In genomic region chr1:216221260-216221700, GRCh38 we compare ENCODE assay signal across 8 cellular contexts.
DNase-seq lines count a peak whose midpoint lies in the region; ATAC-seq, FAIRE-seq and TF ChIP-seq lines count a peak whose summit lies in the region.

No MANE protein-coding gene starts in this region.

- CTCF ChIA-PET in HCT116 (lab: Charles Lee), result interaction anchor here (0.8 to 2.3 kb wide), 17 partner anchors 9 to 539 kb away, joined by 3 to 10 read pairs (median 4); no protein-coding TSS in a partner anchor

- H3K4me3 Mint-ChIP-seq in activated T-cell treated with anti-CD3 and anti-CD28 coated beads, Interleukin-2, amount 50 U/mL, for 72 hours, result peak overlapping the region; percentile 49 to 82

- no peak overlapping the region for H2AFZ ChIP-seq in HCT116 (ENCODE audit: low read depth, low read length, poor library complexity, severe bottlenecking)

- peak overlapping the region; percentile 52 for H3K27ac Mint-ChIP-seq in activated T-cell treated with anti-CD3 and anti-CD28 coated beads, Interleukin-2, amount 50 U/mL, for 72 hours

- H3K27me3 ChIP-seq in HCT116 (ENCODE audit: insufficient read depth, low read length) (no peaks in the 10 kb centered on the region), Peyer's patch (no peaks in the 10 kb centered on the region)

- no TSS peak for BruUV-seq in HCT116 (replicated peaks; lab: Mats Ljungman, UMichigan)

- peak; percentile 39 to 41 for ATAC-seq in activated T-cell treated with anti-CD3 and anti-CD28 coated beads, Interleukin-2, amount 50 U/mL, for 72 hours (replicated peaks in 1 of 2)
- ATAC-seq in HCT116, result peak; percentile 70
- peak; percentile 52 for ATAC-seq in stimulated activated naive CD8-positive, alpha-beta T cell treated with anti-CD3 and anti-CD28 coated beads, Interleukin-15, Interleukin-2, amounts not matched to agents 100 U/mL and 50 U/mL, for 24 hours

- no peaks in the 10 kb centered on the region for H3K36me3 ChIP-seq in HCT116 (ENCODE audit: control insufficient read depth in 1 of 2, insufficient read depth in 2 of 2, low read length in 2 of 2)
- no peaks in the 10 kb centered on the region for H3K36me3 ChIP-seq in Peyer's patch
- no peaks in the 10 kb centered on the region for H3K36me3 ChIP-seq in kidney (ENCODE audit: control insufficient read depth in 1 of 2, insufficient read depth in 2 of 2, low read length in 2 of 2)

- H3K9ac ChIP-seq in HCT116 (ENCODE audit: low read length) (no peak overlapping the region), kidney (ENCODE audit: low read length in 2 of 2) (no peak overlapping the region)

- peak; percentile 64 for FAIRE-seq in kidney (lab: Jason Lieb, UNC)

- H3K4me1 ChIP-seq in HCT116 (ENCODE audit: control insufficient read depth in 1 of 2, insufficient read depth in 2 of 2, low read length in 2 of 2), result no peaks in the 10 kb centered on the region
- H3K4me1 ChIP-seq in Peyer's patch, result peaks cover 0 to 6% (median 0%) of the 10 kb centered on the region in 4 donors
- no peaks in the 10 kb centered on the region for H3K4me1 ChIP-seq in kidney (ENCODE audit: control insufficient read depth in 1 of 2, insufficient read depth in 1 of 2, low read depth in 1 of 2, low read length in 2 of 2)

- RAD21 ChIA-PET in HCT116 (lab: Charles Lee; ENCODE audit: low non-redundant PET in 1 of 2, low total read pairs in 2 of 2, uncharacterized antibody in 2 of 2, unreplicated experiment in 2 of 2), result no interaction called here

- no peaks in the 10 kb centered on the region for H3K9me2 ChIP-seq in HCT116 (ENCODE audit: insufficient read depth)

- intact Hi-C loops in HCT116 (cut with micrococcal nuclease), result no loop called here
- intact Hi-C loops in kidney (cut with DNase I), result no loop called here

- peak; percentile 11 to 56 (median 50); a peak in 4 of 6 replicates for TF ChIP-seq CTCF in HCT116 (IDR thresholded peaks at IDR 0.05 in 2 of 3, conservative IDR thresholded peaks at IDR 0.05 in 1 of 3; ENCODE audit: borderline replicate concordance in 1 of 3, insufficient read depth in 1 of 3, low read depth in 2 of 3, low read length in 2 of 3)
- TF ChIP-seq CTCF in LNCaP clone FGC (IDR thresholded peaks at IDR 0.05; ENCODE audit: control insufficient read depth, extremely low read depth, insufficient read depth), result peak; percentile 72
- peak in 4 of 6 experiments; percentile 44 to 55 (median 50) for TF ChIP-seq CTCF in Peyer's patch (IDR thresholded peaks at IDR 0.05)
- TF ChIP-seq CTCF in kidney (IDR thresholded peaks at IDR 0.05; ENCODE audit: borderline replicate concordance, extremely low read depth, insufficient read depth), result peak; percentile 48

- H3K27me3 Mint-ChIP-seq in activated T-cell treated with anti-CD3 and anti-CD28 coated beads, Interleukin-2, amount 50 U/mL, for 72 hours (ENCODE audit: low read depth), result no peaks in the 10 kb centered on the region

- peaks cover 0 to 3% of the 10 kb centered on the region in 2 experiments; a peak in 1 of 4 replicates for H3K9me3 ChIP-seq in HCT116 (ENCODE audit: control insufficient read depth in 1 of 2, insufficient read depth in 1 of 2, low read depth in 1 of 2, low read length in 2 of 2)
- H3K9me3 ChIP-seq in Peyer's patch, result no peaks in the 10 kb centered on the region
- no peaks in the 10 kb centered on the region for H3K9me3 ChIP-seq in kidney (ENCODE audit: control insufficient read depth in 1 of 2, low read length in 2 of 2)

- no peaks in the 10 kb centered on the region for H3K4me1 Mint-ChIP-seq in activated T-cell treated with anti-CD3 and anti-CD28 coated beads, Interleukin-2, amount 50 U/mL, for 72 hours (ENCODE audit: low read depth)

- peaks cover 0 to 3% of the 10 kb centered on the region in 2 donors for H3K36me3 Mint-ChIP-seq in activated T-cell treated with anti-CD3 and anti-CD28 coated beads, Interleukin-2, amount 50 U/mL, for 72 hours (ENCODE audit: insufficient read depth in 2 of 2)

- H3K9me3 Mint-ChIP-seq in activated T-cell treated with anti-CD3 and anti-CD28 coated beads, Interleukin-2, amount 50 U/mL, for 72 hours, result peaks cover 3 to 4% of the 10 kb centered on the region in 2 donors

- POLR2A ChIA-PET in HCT116 (lab: Charles Lee), result no interaction called here

- peak overlapping the region; percentile 50 for H3K4me2 ChIP-seq in HCT116 (ENCODE audit: low read length)

- TF ChIP-seq POLR2A in HCT116 (IDR thresholded peaks at IDR 0.05; ENCODE audit: borderline replicate concordance, extremely low read depth, insufficient read depth, insufficient read length) (no peak), Peyer's patch (IDR thresholded peaks at IDR 0.05) (no peak)

- TF ChIP-seq RAD21 in HCT116 (IDR thresholded peaks at IDR 0.05; ENCODE audit: low read depth), result peak; percentile 39; the same call in 1 of the 2 replicates

- peak overlapping the region; percentile 23 to 27; a peak in 3 of 4 replicates for H3K4me3 ChIP-seq in HCT116 (replicated peaks in 1 of 2; ENCODE audit: low read depth in 1 of 2, low read length in 2 of 2)
- H3K4me3 ChIP-seq in LNCaP clone FGC (ENCODE audit: low read depth, low read length), result peak overlapping the region; percentile 47
- H3K4me3 ChIP-seq in Peyer's patch, result peak overlapping the region in 2 of 4 donors; percentile 37 to 39
- peak overlapping the region; percentile 62 to 88 for H3K4me3 ChIP-seq in kidney (ENCODE audit: low read length in 2 of 2)

- H4K20me1 ChIP-seq in HCT116 (ENCODE audit: insufficient read depth), result no peaks in the 10 kb centered on the region

- peak; percentile 1 to 6 for DNase-seq in activated T-cell treated with anti-CD3 and anti-CD28 coated beads, Interleukin-2, amount 50 U/mL, for 72 hours
- no peak for DNase-seq in activated T-cell treated with anti-CD3 and anti-CD28 coated beads, Interleukin-2, amount 50 U/mL, for 48 hours
- peak; percentile 7 for DNase-seq in HCT116 (ENCODE audit: low read depth, low spot score)
- DNase-seq in LNCaP clone FGC (ENCODE audit: low read depth), result peak; percentile 46
- DNase-seq in Peyer's patch, result peak in 1 of 3 donors; percentile 49
- DNase-seq in cerebellar cortex (ENCODE audit: low spot score), result peak; percentile 80
- no peak for DNase-seq in kidney
- DNase-seq in stimulated activated naive CD8-positive, alpha-beta T cell treated with anti-CD3 and anti-CD28 coated beads, Interleukin-15, Interleukin-2, amounts not matched to agents 100 U/mL and 50 U/mL, for 24 hours, result peak; percentile 4

- H3K27ac ChIP-seq in HCT116 (ENCODE audit: low read depth, low read length) (no peak overlapping the region), Peyer's patch (no peak overlapping the region), kidney (ENCODE audit: low read depth in 2 of 2, low read length in 2 of 2) (no peak overlapping the region)

- H3K79me2 ChIP-seq in HCT116 (ENCODE audit: insufficient read depth, low read length), result no peaks in the 10 kb centered on the region

TF ChIP-seq in HCT116, 20 proteins besides CTCF, POLR2A, EP300 and RAD21:
- TF ChIP-seq POLR2AphosphoS5 (IDR thresholded peaks at IDR 0.05; ENCODE audit: low read depth, low read length) (no peak), CBX3 (IDR thresholded peaks at IDR 0.05; ENCODE audit: low read depth) (no peak)

Comparison
In these comparisons a context has a peak if more than half of its experiments do, and no peak if none do; other contexts are left out.
1. DNase-seq: peak in activated T-cell treated with anti-CD3 and anti-CD28 coated beads, Interleukin-2, amount 50 U/mL, for 72 hours (2 of 2), HCT116 (single experiment), LNCaP clone FGC (single experiment), cerebellar cortex (single experiment) and stimulated activated naive CD8-positive, alpha-beta T cell treated with anti-CD3 and anti-CD28 coated beads, Interleukin-15, Interleukin-2, amounts not matched to agents 100 U/mL and 50 U/mL, for 24 hours (single experiment); none in activated T-cell treated with anti-CD3 and anti-CD28 coated beads, Interleukin-2, amount 50 U/mL, for 48 hours (0 of 2) and kidney (single experiment).
2. Peak in every context shown above with its lines, with median percentiles within 50 percentile points of each other: ATAC-seq and CTCF ChIP-seq.